ENCODE assay signal across 12 cellular contexts in genomic region chr20:650954-651353, GRCh38. TPM values are rescaled to one million over a fixed set of nuclear protein-coding genes. Genes with fewer than 3 reads are reported as not detected.
DNase-seq lines count a peak whose midpoint lies in the region; ATAC-seq and TF ChIP-seq lines count a peak whose summit lies in the region.
"Had no signal": no experiment of that assay in that cellular context is flagged by ENCODE, and none has a peak within 500 bp of the region (broad histone marks: within the 10 kb centered on the region; RNA-seq: fewer than 3 reads in every experiment).

No MANE protein-coding gene starts in this region.

- H3K36me3 ChIP-seq in CD4-positive, alpha-beta memory T cell (ENCODE audit: insufficient read depth, low read length) = peaks cover 5% of the 10 kb centered on the region

- POLR2A ChIA-PET in CD4-positive, alpha-beta memory T cell (lab: Charles Lee; ENCODE audit: partially characterized antibody) = no interaction called here
- POLR2A ChIA-PET in WTC11 (lab: Charles Lee) = no interaction called here

- peaks cover 13 to 22% of the 10 kb centered on the region in 2 donors for H3K36me3 Mint-ChIP-seq in CD4-positive, alpha-beta memory T cell
- peaks cover 32% of the 10 kb centered on the region for H3K36me3 Mint-ChIP-seq in WTC11

- peak overlapping the region; percentile 14 to 87 (median 56) for H3K4me3 Mint-ChIP-seq in CD4-positive, alpha-beta memory T cell
- no peak overlapping the region; the same call in 1 of the 2 replicates for H3K4me3 Mint-ChIP-seq in WTC11

- H3K9me3 ChIP-seq in CD4-positive, alpha-beta memory T cell (ENCODE audit: control insufficient read depth in 1 of 2, low read length in 2 of 2) = no peaks in the 10 kb centered on the region
- H3K9me3 ChIP-seq: transverse colon had no signal

- H3K4me1 ChIP-seq in CD4-positive, alpha-beta memory T cell (ENCODE audit: insufficient read depth, low read length) = peaks cover 29% of the 10 kb centered on the region

- no peaks in the 10 kb centered on the region for H3K27me3 Mint-ChIP-seq in CD4-positive, alpha-beta memory T cell
- peaks cover 6% of the 10 kb centered on the region for H3K27me3 Mint-ChIP-seq in WTC11 (ENCODE audit: low read depth)

- TF ChIP-seq CTCF in 22Rv1 (IDR thresholded peaks at IDR 0.05) (no peak), WTC11 (IDR thresholded peaks at IDR 0.05) (no peak), fibroblast of villous mesenchyme (IDR thresholded peaks at IDR 0.05; ENCODE audit: insufficient read depth, low read depth, low read length) (peak; percentile 20)

- peaks cover 0 to 3% (median 0%) of the 10 kb centered on the region in 8 donors for H3K9me3 Mint-ChIP-seq in CD4-positive, alpha-beta memory T cell
- H3K9me3 Mint-ChIP-seq in WTC11 = no peaks in the 10 kb centered on the region

- intact Hi-C loops in CD4-positive, alpha-beta memory T cell (cut with micrococcal nuclease) = no loop called here

- no peak overlapping the region for H3K4me3 ChIP-seq in CD4-positive, alpha-beta memory T cell (ENCODE audit: low read length in 2 of 2)
- H3K4me3 ChIP-seq in fibroblast of villous mesenchyme (ENCODE audit: low read depth, low read length) = no peak overlapping the region
- H3K4me3 ChIP-seq: transverse colon had no signal

- H3K27ac Mint-ChIP-seq in CD4-positive, alpha-beta memory T cell = peak overlapping the region in 4 of 7 donors; percentile 15 to 81 (median 45)
- no peak overlapping the region; the same call in 1 of the 2 replicates for H3K27ac Mint-ChIP-seq in WTC11

- no peaks in the 10 kb centered on the region for H3K27me3 ChIP-seq in CD4-positive, alpha-beta memory T cell (ENCODE audit: insufficient read depth, low read length)
- H3K27me3 ChIP-seq: transverse colon had no signal

- no peak for DNase-seq in CD4-positive, alpha-beta memory T cell
- DNase-seq in WTC11 (ENCODE audit: low spot score) (no peak), fibroblast of villous mesenchyme (ENCODE audit: low read depth) (no peak), nucleus accumbens (lab: John Stamatoyannopoulos, UW) (no peak)
- DNase-seq: central memory CD4-positive, alpha-beta T cell; NCI-H1048; transverse colon had no signal

- CTCF ChIA-PET in CD4-positive, alpha-beta memory T cell (lab: Charles Lee; ENCODE audit: partially characterized antibody) = interaction anchor here (1.8 kb wide), 1 partner anchor 20 kb away, joined by 4 read pairs; no protein-coding TSS in a partner anchor
- CTCF ChIA-PET in WTC11 (lab: Charles Lee) = interaction anchor here (0.6 to 2.8 kb wide), 7 partner anchors 10 to 114 kb away, joined by 3 to 27 read pairs (median 3); no protein-coding TSS in a partner anchor

- ATAC-seq in WTC11 (peak; percentile 5; the same call in 1 of the 2 replicates), GM21526 (IDR thresholded peaks at IDR 0.05; ENCODE audit: low FRiP score, unreplicated experiment) (no peak), HG03354 (IDR thresholded peaks at IDR 0.05; ENCODE audit: poor library complexity, severe bottlenecking, unreplicated experiment) (no peak), GM19397 (IDR thresholded peaks at IDR 0.05; ENCODE audit: unreplicated experiment) (no peak)

- H3K27ac ChIP-seq in 22Rv1 = peak overlapping the region; percentile 80; the same call in 1 of the 2 replicates
- no peak overlapping the region for H3K27ac ChIP-seq in CD4-positive, alpha-beta memory T cell (ENCODE audit: low read depth, low read length)

- peaks cover 22 to 45% (median 34%) of the 10 kb centered on the region in 4 donors for H3K4me1 Mint-ChIP-seq in CD4-positive, alpha-beta memory T cell
- H3K4me1 Mint-ChIP-seq in WTC11 = peaks cover 29% of the 10 kb centered on the region

TF ChIP-seq in WTC11, 78 proteins besides CTCF, POLR2A, EP300 and RAD21:
- TF ChIP-seq ZNF423 (CRISPR knock-in tag; IDR thresholded peaks at IDR 0.05) = no peak
- TF ChIP-seq ZMAT4 (CRISPR knock-in tag; IDR thresholded peaks at IDR 0.05) = no peak
- TF ChIP-seq ZBTB43 (CRISPR knock-in tag; IDR thresholded peaks at IDR 0.05) = no peak
- no peak for TF ChIP-seq NFE2L1 (CRISPR knock-in tag; IDR thresholded peaks at IDR 0.05)
- no peak for TF ChIP-seq ZNF671 (CRISPR knock-in tag; IDR thresholded peaks at IDR 0.05)
- TF ChIP-seq ARID4B (CRISPR knock-in tag; IDR thresholded peaks at IDR 0.05; ENCODE audit: borderline replicate concordance) = no peak
- no peak for TF ChIP-seq ZNF281 (CRISPR knock-in tag; IDR thresholded peaks at IDR 0.05)

RNA-seq across cellular contexts. Expression of gene SRXN1, which starts 2.0 kb away (rescaled TPM):
- 1 to 10 TPM; 6.9 to 7.4 TPM for total RNA-seq in CD4-positive, alpha-beta memory T cell
- 10 to 100 TPM; 10.4 to 17.2 TPM for polyA plus RNA-seq in CD4-positive, alpha-beta memory T cell
- total RNA-seq in WTC11 (2021) (23.0 to 25.7 TPM (median 24.5 TPM) in 3 replicates), fibroblast of villous mesenchyme (32.9 and 35.4 TPM in 2 replicates)

RNA-seq across cellular contexts. Expression of gene SCRT2, which starts 24.6 kb away (rescaled TPM):
- total RNA-seq in CD4-positive, alpha-beta memory T cell = not detected
- polyA plus RNA-seq in CD4-positive, alpha-beta memory T cell = not detected
- total RNA-seq in WTC11 (2021) = 0.14 to 0.20 TPM (median 0.16 TPM) in 3 replicates
- total RNA-seq in fibroblast of villous mesenchyme = not detected in 2 replicates
- total RNA-seq: liver, transverse colon had no signal
- polyA plus RNA-seq: liver had no signal

RNA-seq across cellular contexts. Expression of gene TCF15, which starts 40.8 kb away (rescaled TPM):
- total RNA-seq in CD4-positive, alpha-beta memory T cell = not detected
- polyA plus RNA-seq in CD4-positive, alpha-beta memory T cell = not detected
- total RNA-seq in WTC11 (2021) (3.8 to 5.8 TPM (median 4.6 TPM) in 3 replicates), fibroblast of villous mesenchyme (not detected in 2 replicates)
- total RNA-seq: liver, transverse colon had no signal
- polyA plus RNA-seq: liver had no signal
